ENCODE assay signal across 23 cellular contexts in the genomic region with DNA sequence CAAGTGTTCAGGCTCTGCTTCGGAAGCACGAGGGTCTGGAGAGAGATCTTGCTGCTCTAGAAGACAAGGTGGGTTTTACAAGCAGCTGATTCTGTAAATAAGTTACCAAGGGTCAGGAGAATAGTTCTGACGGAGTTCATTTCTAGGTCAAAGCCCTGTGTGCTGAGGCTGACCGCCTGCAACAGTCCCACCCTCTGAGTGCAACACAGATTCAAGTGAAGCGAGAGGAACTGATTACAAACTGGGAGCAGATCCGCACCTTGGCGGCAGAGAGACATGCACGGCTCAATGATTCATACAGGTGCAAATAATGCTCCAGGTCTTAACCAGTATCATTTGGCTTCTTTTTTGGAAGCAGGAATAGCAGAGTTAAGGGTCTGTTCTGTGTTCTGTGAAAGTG.
"Had no signal": no experiment of that assay in that cellular context is flagged by ENCODE, and none has a peak within 500 bp of the region (broad histone marks: within the 10 kb centered on the region; RNA-seq: fewer than 3 reads in every experiment).

No MANE protein-coding gene starts in this region.

- ATAC-seq: activated CD4-positive, alpha-beta T cell treated with anti-CD3 and anti-CD28 coated beads for 36 hours; body of pancreas; esophagus mucosa; gastrocnemius medialis; left ventricle myocardium superior; naive thymus-derived CD4-positive, alpha-beta T cell; WTC11 had no signal

- H3K27me3 Mint-ChIP-seq: activated CD4-positive, alpha-beta T cell treated with anti-CD3 and anti-CD28 coated beads for 36 hours; activated naive CD8-positive, alpha-beta T cell treated with anti-CD3 and anti-CD28 coated beads for 36 hours; naive thymus-derived CD4-positive, alpha-beta T cell had no signal

- H3K27me3 ChIP-seq: body of pancreas, gastrocnemius medialis, neutrophil, pancreas, sigmoid colon, transverse colon, vagina had no signal

- H3K4me1 ChIP-seq: body of pancreas, gastrocnemius medialis, pancreas, sigmoid colon had no signal

- H3K27ac ChIP-seq: body of pancreas, coronary artery, gastrocnemius medialis, neutrophil, pancreas, sigmoid colon, transverse colon, vagina had no signal

- H3K9me3 ChIP-seq: body of pancreas, gastrocnemius medialis, neutrophil, pancreas, sigmoid colon, transverse colon, vagina had no signal

- H3K4me3 Mint-ChIP-seq: activated CD4-positive, alpha-beta T cell treated with anti-CD3 and anti-CD28 coated beads for 36 hours; activated naive CD8-positive, alpha-beta T cell treated with anti-CD3 and anti-CD28 coated beads for 36 hours; naive thymus-derived CD4-positive, alpha-beta T cell; WTC11 had no signal

- H3K9me3 Mint-ChIP-seq: activated naive CD8-positive, alpha-beta T cell treated with anti-CD3 and anti-CD28 coated beads for 36 hours; WTC11 had no signal

- DNase-seq: activated CD4-positive, alpha-beta T cell treated with anti-CD3 and anti-CD28 coated beads for 36 hours; activated CD4-positive, alpha-beta T cell treated with anti-CD3 and anti-CD28 coated beads, Interleukin-2, amount 50 U/mL, for 48 hours; activated naive CD4-positive, alpha-beta T cell; activated naive CD8-positive, alpha-beta T cell treated with anti-CD3 and anti-CD28 coated beads for 36 hours; amygdala; body of pancreas; caudate nucleus; gastrocnemius medialis; head of caudate nucleus; left ventricle myocardium superior; mesenchymal stem cell; naive thymus-derived CD4-positive, alpha-beta T cell; pancreas; sigmoid colon; stimulated activated CD4-positive, alpha-beta T cell treated with anti-CD3 and anti-CD28 coated beads, Interleukin-4, amount 100 ng/mL, for 4 hours; stimulated activated naive CD4-positive, alpha-beta T cell treated with Interleukin-2 at 50 U/mL for 16 hours; substantia nigra; transverse colon had no signal

- H3K4me3 ChIP-seq: body of pancreas, coronary artery, gastrocnemius medialis, pancreas, sigmoid colon, transverse colon, vagina had no signal

- H3K27ac Mint-ChIP-seq: activated CD4-positive, alpha-beta T cell treated with anti-CD3 and anti-CD28 coated beads for 36 hours; activated naive CD8-positive, alpha-beta T cell treated with anti-CD3 and anti-CD28 coated beads for 36 hours; WTC11 had no signal

- H3K4me1 Mint-ChIP-seq: WTC11 had no signal
